17 cellular contexts compared by ENCODE assay signal in the genomic region with DNA sequence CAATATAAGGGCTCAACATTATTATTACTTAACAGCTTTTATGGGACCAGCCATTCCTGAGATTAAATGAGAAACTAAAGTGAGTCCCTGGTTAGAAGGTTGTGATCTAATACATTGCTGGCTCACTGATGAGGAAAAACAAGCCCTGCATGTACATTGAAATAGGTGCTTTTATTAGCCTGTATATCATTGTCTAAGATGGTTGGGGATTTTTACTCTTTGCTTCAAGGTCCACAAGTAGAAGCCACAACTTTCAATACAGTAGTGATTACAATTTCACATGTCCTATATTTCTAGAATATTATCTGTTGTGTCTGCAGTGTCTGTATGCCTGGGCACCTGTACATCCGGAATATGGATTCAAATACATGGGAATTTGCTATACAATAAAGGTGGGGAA.
DNase-seq lines count a peak whose midpoint lies in the region; ATAC-seq and TF ChIP-seq lines count a peak whose summit lies in the region.
"Had no signal": no experiment of that assay in that cellular context is flagged by ENCODE, and none has a peak within 500 bp of the region (broad histone marks: within the 10 kb centered on the region; RNA-seq: fewer than 3 reads in every experiment).

No MANE protein-coding gene starts in this region.

- ATAC-seq in GM19438 (IDR thresholded peaks at IDR 0.05; ENCODE audit: low read depth, unreplicated experiment) (peak; percentile 59), HG02759 (IDR thresholded peaks at IDR 0.05; ENCODE audit: unreplicated experiment) (peak; percentile 80), HG03432 (IDR thresholded peaks at IDR 0.05; ENCODE audit: unreplicated experiment) (peak; percentile 83)
- ATAC-seq: activated T-helper 17 cell treated with anti-CD3 and anti-CD28 coated beads, Interleukin-2, amount 50 U/mL, for 72 hours; body of pancreas; mucosa of descending colon had no signal

- TF ChIP-seq CTCF in GM13976 (IDR thresholded peaks at IDR 0.05; ENCODE audit: borderline replicate concordance, control extremely low read depth, extremely low read depth, insufficient read depth, missing control alignments), result no peak

- in situ Hi-C loops in GM13976 (cut with MboI; ENCODE audit: low sequenced_read_pairs, unreplicated experiment), result no loop called here

- DNase-seq in GM13976 (ENCODE audit: low spot score) (peak; percentile 49), NOMO-1 (lab: John Stamatoyannopoulos, UW; ENCODE audit: unreplicated experiment in 2 of 2) (no peak), inferior parietal cortex (ENCODE audit: extremely low spot score) (no peak), GF-D8 (lab: John Stamatoyannopoulos, UW) (no peak)
- no peak for DNase-seq in activated T-cell treated with anti-CD3 and anti-CD28 coated beads, Interleukin-2, amount 50 U/mL, for 1 hour
- DNase-seq: ACHN; activated CD4-positive, alpha-beta T cell treated with anti-CD3 and anti-CD28 coated beads, Interleukin-2, amount 50 U/mL, for 1 hour; body of pancreas; immature natural killer cell; mucosa of descending colon; NCI-H1694 treated with DMSO at 0.1 percent for 48 hours; NCI-H526 treated with DMSO at 0.1 percent for 48 hours; stimulated activated CD8-positive, alpha-beta memory T cell treated with anti-CD3 and anti-CD28 coated beads, Interleukin-4, amount 100 ng/mL, for 48 hours had no signal
